Comparison of ENCODE assay signal across 10 cellular contexts in the genomic region with DNA sequence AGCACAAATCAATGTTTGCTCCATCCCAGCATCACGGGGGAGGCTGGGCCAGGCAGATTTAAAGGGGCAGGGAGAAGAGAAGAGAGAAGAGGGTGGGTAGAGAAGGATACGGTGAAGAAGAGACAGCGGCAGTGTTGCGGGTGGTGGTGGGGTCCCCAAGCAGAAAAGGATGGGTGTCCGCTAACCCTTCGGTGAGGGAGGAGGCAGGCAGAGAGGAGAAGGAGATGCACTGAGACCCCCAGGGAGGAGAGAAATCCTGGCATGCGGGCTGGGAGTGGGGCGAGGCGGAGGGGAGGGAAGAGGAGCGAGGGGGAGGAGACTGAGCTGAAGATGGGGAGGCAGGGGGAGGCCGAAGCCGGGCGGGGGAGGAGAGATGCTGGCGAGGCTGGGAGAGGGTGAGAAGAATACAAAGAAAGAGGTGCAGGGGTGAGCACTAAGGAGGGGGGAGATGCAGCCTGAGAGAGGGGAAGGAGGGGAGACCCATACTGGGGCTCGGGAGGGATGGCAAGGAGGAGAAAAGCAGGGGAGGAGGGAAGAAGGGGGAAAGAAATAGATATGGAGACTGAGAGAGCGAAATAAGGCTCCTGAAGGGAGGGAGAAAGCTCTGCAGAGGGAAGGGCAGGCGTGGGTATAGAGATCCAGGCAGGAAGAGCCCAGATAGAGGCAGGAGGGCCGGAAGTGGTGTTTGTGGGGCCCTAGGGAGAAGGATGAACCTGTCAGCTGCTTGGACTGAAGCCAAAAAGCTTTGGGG. TPM values are rescaled to one million over a fixed set of nuclear protein-coding genes. Genes with fewer than 3 reads are reported as not detected.
DNase-seq lines count a peak whose midpoint lies in the region; TF ChIP-seq lines count a peak whose summit lies in the region.
"Had no signal": no experiment of that assay in that cellular context is flagged by ENCODE, and none has a peak within 500 bp of the region (broad histone marks: within the 10 kb centered on the region; RNA-seq: fewer than 3 reads in every experiment).

A gene (minus strand): TSS at position 231 of the 751 bp plus-strand sequence. CDS start 1,337 bp downstream, outside the sequence.

- no peaks in the 10 kb centered on the region for H3K79me2 ChIP-seq in OCI-LY7 (ENCODE audit: insufficient read depth, low read depth, low read length)

- H3K4me3 Mint-ChIP-seq in brain = peak within 1 kb of the TSS; percentile 87 to 94 (median 93)
- peak within 1 kb of the TSS; percentile 61 for H3K4me3 Mint-ChIP-seq in mesothelial cell of epicardium
- no peak within 1 kb of the TSS for H3K4me3 Mint-ChIP-seq in Caco-2 (ENCODE audit: unreplicated experiment)

- intact Hi-C loops in Caco-2 (cut with micrococcal nuclease; ENCODE audit: unreplicated experiment) (no loop called here), OCI-LY7 (cut with micrococcal nuclease; ENCODE audit: unreplicated experiment) (no loop called here)

- H3K4me3 ChIP-seq in BE2C (ENCODE audit: low read depth, low read length) (peak within 1 kb of the TSS; percentile 75), HUES6 (ENCODE audit: low read depth, low read length) (peak within 1 kb of the TSS; percentile 56), Caco-2 (ENCODE audit: low read depth, low read length) (no peak within 1 kb of the TSS), OCI-LY7 (ENCODE audit: low read depth, low read length, poor library complexity, severe bottlenecking) (no peak within 1 kb of the TSS)

- H3K27me3 ChIP-seq in BE2C (peaks cover 3% of the 10 kb centered on the region; the same call in 1 of the 2 replicates), HUES6 (ENCODE audit: control insufficient read depth, insufficient read depth, low read length) (peaks cover 50% of the 10 kb centered on the region), Caco-2 (replicated peaks; ENCODE audit: control insufficient read depth, insufficient read depth, low read length) (no peaks in the 10 kb centered on the region)

- H2AFZ ChIP-seq in OCI-LY7 (ENCODE audit: low read length) = no peak within 1 kb of the TSS

- H3K27ac Mint-ChIP-seq in brain (peak within 1 kb of the TSS; percentile 96 to 100 (median 99)), mesothelial cell of epicardium (no peak within 1 kb of the TSS), Caco-2 (ENCODE audit: unreplicated experiment) (no peak within 1 kb of the TSS)

- H3K27me3 Mint-ChIP-seq in brain = peaks cover 23% of the 10 kb centered on the region
- H3K27me3 Mint-ChIP-seq in mesothelial cell of epicardium (ENCODE audit: low read depth) = peaks cover 81% of the 10 kb centered on the region
- peaks cover 11% of the 10 kb centered on the region for H3K27me3 Mint-ChIP-seq in Caco-2 (ENCODE audit: insufficient read depth, unreplicated experiment)

- CTCF ChIA-PET in Caco-2 (lab: Charles Lee) (no interaction called here), OCI-LY7 (lab: Charles Lee; ENCODE audit: unreplicated experiment) (no interaction called here)

- H3K4me1 Mint-ChIP-seq in brain (peaks cover 49% of the 10 kb centered on the region), mesothelial cell of epicardium (peaks cover 19% of the 10 kb centered on the region), Caco-2 (ENCODE audit: low read depth, unreplicated experiment) (no peaks in the 10 kb centered on the region)

- POLR2A ChIA-PET in Caco-2 (lab: Charles Lee) = no interaction called here
- POLR2A ChIA-PET in OCI-LY7 (lab: Charles Lee) = no interaction called here

- H3K36me3 ChIP-seq in BE2C (no peaks in the 10 kb centered on the region), HUES6 (ENCODE audit: control insufficient read depth, insufficient read depth, low read length) (no peaks in the 10 kb centered on the region), Caco-2 (ENCODE audit: control insufficient read depth, insufficient read depth, low read length) (no peaks in the 10 kb centered on the region), OCI-LY7 (ENCODE audit: insufficient read depth, low read length) (no peaks in the 10 kb centered on the region)

- H3K9me3 ChIP-seq in BE2C = no peaks in the 10 kb centered on the region
- H3K9me3 ChIP-seq in HUES6 (ENCODE audit: control insufficient read depth, insufficient read depth, low read depth, low read length) = no peaks in the 10 kb centered on the region
- no peaks in the 10 kb centered on the region for H3K9me3 ChIP-seq in Caco-2
- H3K9me3 ChIP-seq in OCI-LY7 (ENCODE audit: low read length) = no peaks in the 10 kb centered on the region

- no peak within 1 kb of the TSS for H3K4me2 ChIP-seq in OCI-LY7 (ENCODE audit: low read length)

- BruUV-seq in Caco-2 (replicated peaks; lab: Mats Ljungman, UMichigan) (no TSS peak), OCI-LY7 (replicated peaks; lab: Mats Ljungman, UMichigan) (no TSS peak)

- H3K27ac ChIP-seq in HUES6 (ENCODE audit: low read depth, low read length) (no peak within 1 kb of the TSS), OCI-LY7 (ENCODE audit: low read depth, low read length, poor library complexity, severe bottlenecking) (no peak within 1 kb of the TSS)
- H3K27ac ChIP-seq: skin epidermis had no signal

- H3K4me1 ChIP-seq in BE2C = peaks cover 5% of the 10 kb centered on the region; the same call in 1 of the 2 replicates
- peaks cover 11% of the 10 kb centered on the region for H3K4me1 ChIP-seq in HUES6 (ENCODE audit: control insufficient read depth, insufficient read depth, low read length)
- no peaks in the 10 kb centered on the region for H3K4me1 ChIP-seq in Caco-2
- H3K4me1 ChIP-seq in OCI-LY7 (ENCODE audit: insufficient read depth, low read length, poor library complexity, severe bottlenecking) = no peaks in the 10 kb centered on the region

- no peaks in the 10 kb centered on the region for H4K20me1 ChIP-seq in OCI-LY7 (ENCODE audit: insufficient read depth, low read length)

- no peak within 1 kb of the TSS for H3K9ac ChIP-seq in HUES6 (ENCODE audit: low read length)

- no peaks in the 10 kb centered on the region for H3K9me2 ChIP-seq in OCI-LY7 (ENCODE audit: insufficient read depth, low read length)

- TF ChIP-seq CTCF in BE2C (IDR thresholded peaks at IDR 0.05; ENCODE audit: low read depth, low read length) (no peak), brain (conservative IDR thresholded peaks at IDR 0.05) (no peak), mesothelial cell of epicardium (IDR thresholded peaks at IDR 0.05; ENCODE audit: unreplicated experiment) (no peak), Caco-2 (IDR thresholded peaks at IDR 0.05; ENCODE audit: insufficient read depth in 1 of 2, low read depth in 1 of 2, low read length in 1 of 2, severe bottlenecking in 1 of 2, unreplicated experiment in 1 of 2) (no peak), OCI-LY7 (conservative IDR thresholded peaks at IDR 0.05; ENCODE audit: low read length) (no peak)

- H3K36me3 Mint-ChIP-seq in brain (peaks cover 19% of the 10 kb centered on the region), mesothelial cell of epicardium (peaks cover 3% of the 10 kb centered on the region), Caco-2 (ENCODE audit: insufficient read depth, unreplicated experiment) (no peaks in the 10 kb centered on the region)

- DNase-seq in BE2C (no peak), mesothelial cell of epicardium (ENCODE audit: low spot score in 2 of 2, unreplicated experiment in 2 of 2) (no peak), NAMALWA (ENCODE audit: low spot score) (no peak), Caco-2 (no peak), OCI-LY7 (ENCODE audit: low spot score) (no peak)
- DNase-seq in activated CD4-positive, CD25-positive, alpha-beta regulatory T cell treated with anti-CD3 and anti-CD28 coated beads, Interleukin-2, amount 50 U/mL, for 72 hours = no peak
- DNase-seq: NCI-H1048 had no signal

- H3K9me3 Mint-ChIP-seq in brain (peaks cover 0 to 5% (median 4%) of the 10 kb centered on the region in 5 experiments), mesothelial cell of epicardium (no peaks in the 10 kb centered on the region), Caco-2 (ENCODE audit: unreplicated experiment) (no peaks in the 10 kb centered on the region)

RNA-seq across cellular contexts. Expression of the gene that starts here (rescaled TPM):
- polyA plus RNA-seq in BE2C (2012; ENCODE audit: insufficient read depth, insufficient read length, low read depth) = 186 TPM
- polyA plus RNA-seq in brain (ENCODE audit: insufficient read depth, low read depth, low replicate concordance) = 39.2 TPM
- total RNA-seq in mesothelial cell of epicardium (6.4 to 7.4 TPM (median 7.3 TPM) in 3 replicates), Caco-2 (2022) (not detected in 2 replicates), OCI-LY7 (2022) (not detected in 2 replicates)
- not detected in 2 replicates for total RNA-seq in OCI-LY7 (2014; rRNA removed; shearing (Covaris generic))

Comparison
In these comparisons a context has a peak if more than half of its experiments do, and no peak if none do; other contexts are left out.
1. H3K4me3 ChIP-seq: peak in BE2C (single experiment) and HUES6 (single experiment); none in Caco-2 (single experiment) and OCI-LY7 (single experiment).
2. H3K27ac Mint-ChIP-seq: peak in brain (5 of 5); none in mesothelial cell of epicardium (single experiment) and Caco-2 (single experiment).